12 cellular contexts compared by ENCODE assay signal in the genomic region with DNA sequence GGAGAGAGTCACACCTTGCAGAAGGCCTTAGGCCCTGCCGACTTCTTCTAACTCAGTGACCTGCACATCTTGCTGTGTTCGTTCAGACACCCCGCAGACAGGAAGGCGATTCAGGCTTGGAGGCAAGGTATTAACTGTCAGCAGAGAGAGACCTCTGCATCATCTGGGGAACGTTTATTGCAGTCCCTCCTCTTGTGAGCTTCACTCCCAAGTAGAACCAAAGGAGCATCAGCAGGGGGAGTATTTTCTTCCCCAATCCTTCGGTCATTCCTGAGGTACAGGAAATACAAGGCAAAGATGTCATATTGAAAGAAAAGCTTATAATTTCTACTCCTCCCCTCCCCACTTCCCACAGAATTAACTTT.
DNase-seq lines count a peak whose midpoint lies in the region; ATAC-seq, FAIRE-seq and TF ChIP-seq lines count a peak whose summit lies in the region.
"Had no signal": no experiment of that assay in that cellular context is flagged by ENCODE, and none has a peak within 500 bp of the region (broad histone marks: within the 10 kb centered on the region; RNA-seq: fewer than 3 reads in every experiment).

No MANE protein-coding gene starts in this region.

- H3K4me1 ChIP-seq in GM23248 (ENCODE audit: insufficient read depth), result peaks cover 31% of the 10 kb centered on the region
- no peaks in the 10 kb centered on the region for H3K4me1 ChIP-seq in mammary epithelial cell (ENCODE audit: insufficient read depth, low read length)
- H3K4me1 ChIP-seq in keratinocyte (ENCODE audit: control insufficient read depth, extremely low read depth, insufficient read depth, low read length), result no peaks in the 10 kb centered on the region
- H3K4me1 ChIP-seq in subcutaneous abdominal adipose tissue (ENCODE audit: control insufficient read depth in 5 of 5, insufficient read depth in 5 of 5, low read length in 5 of 5), result peaks cover 9 to 29% (median 28%) of the 10 kb centered on the region in 5 donors

- dilution Hi-C loops in mammary epithelial cell (cut with HindIII; ENCODE audit: low sequenced_read_pairs), result no loop called here
- dilution Hi-C loops in keratinocyte (cut with MboI; ENCODE audit: extremely low pct_ligation_motif_present, low sequenced_read_pairs), result no loop called here

- no peaks in the 10 kb centered on the region for H4K20me1 ChIP-seq in GM23248 (ENCODE audit: insufficient read depth)
- no peaks in the 10 kb centered on the region for H4K20me1 ChIP-seq in mammary epithelial cell (ENCODE audit: insufficient read depth, low read length)
- H4K20me1 ChIP-seq in keratinocyte (ENCODE audit: control insufficient read depth, extremely low read depth, insufficient read depth, low read length), result no peaks in the 10 kb centered on the region

- H3K4me3 ChIP-seq in GM23248 (no peak overlapping the region), mammary epithelial cell (replicated peaks in 1 of 3; ENCODE audit: insufficient read depth in 1 of 3, low read depth in 2 of 3, low read length in 3 of 3) (no peak overlapping the region), keratinocyte (ENCODE audit: control insufficient read depth in 2 of 3, extremely low read depth in 1 of 3, insufficient read depth in 2 of 3, low read depth in 1 of 3, low read length in 3 of 3) (no peak overlapping the region), subcutaneous abdominal adipose tissue (ENCODE audit: low read depth in 1 of 5, low read length in 5 of 5) (peak overlapping the region in 1 of 5 donors; percentile 32)

- H3K79me2 ChIP-seq in GM23248 (ENCODE audit: insufficient read depth), result no peaks in the 10 kb centered on the region
- H3K79me2 ChIP-seq in mammary epithelial cell (ENCODE audit: insufficient read depth, low read length), result no peaks in the 10 kb centered on the region
- no peaks in the 10 kb centered on the region for H3K79me2 ChIP-seq in keratinocyte (ENCODE audit: control insufficient read depth, insufficient read depth, low read length)

- BruUV-seq in mammary epithelial cell (replicated peaks; lab: Mats Ljungman, UMichigan), result no TSS peak

- H3K9me1 ChIP-seq in keratinocyte (ENCODE audit: control insufficient read depth, extremely low read depth, insufficient read depth, low read length), result no peaks in the 10 kb centered on the region

- DNase-seq in GM23248 (peak; percentile 63), mammary epithelial cell (no peak), keratinocyte (ENCODE audit: low read depth, low spot score) (no peak), NCI-H187 treated with DMSO at 0.1 percent for 48 hours (lab: John Stamatoyannopoulos, UW) (no peak), HUDEP-2 (lab: John Stamatoyannopoulos, UW; ENCODE audit: unreplicated experiment in 76 of 76) (no peak), urothelium cell line (ENCODE audit: low spot score) (no peak)
- DNase-seq: activated CD4-positive, CD25-positive, alpha-beta regulatory T cell; immature natural killer cell; RPMI8226 had no signal

- H3K27ac ChIP-seq in GM23248 (peak overlapping the region; percentile 61), mammary epithelial cell (ENCODE audit: insufficient read depth, low read depth, low read length) (no peak overlapping the region), keratinocyte (ENCODE audit: control insufficient read depth, insufficient read depth, low read length) (no peak overlapping the region), subcutaneous abdominal adipose tissue (ENCODE audit: low read depth, low read length) (peak overlapping the region; percentile 8)

- H3K9ac ChIP-seq in GM23248 (peak overlapping the region; percentile 37), mammary epithelial cell (ENCODE audit: insufficient read depth, low read length) (no peak overlapping the region), keratinocyte (ENCODE audit: control insufficient read depth, extremely low read depth, insufficient read depth, low read length) (no peak overlapping the region), subcutaneous abdominal adipose tissue (ENCODE audit: low read length in 5 of 5) (peak overlapping the region in 1 of 5 donors; percentile 39)

- 11 to 13% methylated on average over 6 of the region's 6 CpGs for WGBS in GM23248 (ENCODE audit: low coverage in 1 of 2, low lambda C conversion rate in 2 of 2, missing lambda C conversion rate in 2 of 2), 2 experiments
- 56% methylated on average over 6 of the region's 6 CpGs for WGBS in mammary epithelial cell (ENCODE audit: low coverage, missing lambda C conversion rate)

- CTCF ChIA-PET in mammary epithelial cell (lab: Charles Lee; ENCODE audit: low non-redundant PET), result interaction anchor here (0.6 kb wide), 1 partner anchor 54 kb away, joined by 3 read pairs; no protein-coding TSS in a partner anchor

- H3F3A ChIP-seq in GM23248 (ENCODE audit: insufficient read depth), result no peaks in the 10 kb centered on the region; the same call in none of the 2 replicates

- H2AFZ ChIP-seq in GM23248 (peak overlapping the region; percentile 68), mammary epithelial cell (ENCODE audit: low read depth, low read length) (peak overlapping the region; percentile 53), keratinocyte (ENCODE audit: control insufficient read depth, low read length) (no peak overlapping the region)

- H3K27me3 ChIP-seq in GM23248 (replicated peaks; ENCODE audit: insufficient read depth) (no peaks in the 10 kb centered on the region), mammary epithelial cell (ENCODE audit: insufficient read depth, low read length) (no peaks in the 10 kb centered on the region), keratinocyte (ENCODE audit: control insufficient read depth, extremely low read depth, insufficient read depth, low read length) (no peaks in the 10 kb centered on the region), subcutaneous abdominal adipose tissue (ENCODE audit: control insufficient read depth in 5 of 5, insufficient read depth in 4 of 5, low read length in 5 of 5) (no peaks in the 10 kb centered on the region)

- no peak for ATAC-seq in GM21390 (IDR thresholded peaks at IDR 0.05; ENCODE audit: unreplicated experiment)

- H3K4me2 ChIP-seq in GM23248 (ENCODE audit: unreplicated experiment), result no peak overlapping the region
- no peak overlapping the region for H3K4me2 ChIP-seq in mammary epithelial cell (ENCODE audit: insufficient read depth, low read depth, low read length)
- no peak overlapping the region for H3K4me2 ChIP-seq in keratinocyte (ENCODE audit: control insufficient read depth, extremely low read depth, insufficient read depth, low read depth, low read length)

- TF ChIP-seq CTCF in mammary epithelial cell (conservative IDR thresholded peaks at IDR 0.05 in 1 of 2, IDR thresholded peaks at IDR 0.05 in 1 of 2; ENCODE audit: extremely low read depth in 1 of 2, insufficient read depth in 1 of 2, low read depth in 1 of 2, low read length in 2 of 2), result peak in 1 of 2 donors; percentile 19
- TF ChIP-seq CTCF in keratinocyte (optimal IDR thresholded peaks at IDR 0.05 in 1 of 3, IDR thresholded peaks at IDR 0.05 in 1 of 3, conservative IDR thresholded peaks at IDR 0.05 in 1 of 3; ENCODE audit: extremely low read depth in 1 of 3, insufficient read depth in 2 of 3, low read length in 3 of 3), result peak in 1 of 3 experiments; percentile 36

- no peaks in the 10 kb centered on the region for H3K9me2 ChIP-seq in GM23248 (ENCODE audit: insufficient read depth)

- intact Hi-C loops in mammary epithelial cell (cut with micrococcal nuclease), result loop anchor here (5.0 kb wide), 1 partner anchor 207 kb away; no protein-coding TSS in a partner anchor

- no peaks in the 10 kb centered on the region for H3K9me3 ChIP-seq in GM23248 (ENCODE audit: low read depth)
- H3K9me3 ChIP-seq in mammary epithelial cell (replicated peaks; ENCODE audit: insufficient read depth, low read length), result no peaks in the 10 kb centered on the region
- no peaks in the 10 kb centered on the region for H3K9me3 ChIP-seq in keratinocyte (ENCODE audit: control insufficient read depth, low read depth, low read length)
- peaks cover 0 to 2% (median 0%) of the 10 kb centered on the region in 5 donors for H3K9me3 ChIP-seq in subcutaneous abdominal adipose tissue (ENCODE audit: control insufficient read depth in 5 of 5, low read length in 5 of 5)

- no peaks in the 10 kb centered on the region for H3K36me3 ChIP-seq in GM23248 (ENCODE audit: low read depth)
- H3K36me3 ChIP-seq in mammary epithelial cell (ENCODE audit: insufficient read depth, low read length), result no peaks in the 10 kb centered on the region
- no peaks in the 10 kb centered on the region for H3K36me3 ChIP-seq in keratinocyte (ENCODE audit: control insufficient read depth in 2 of 2, extremely low read depth in 1 of 2, insufficient read depth in 2 of 2, low read length in 2 of 2)
- H3K36me3 ChIP-seq in subcutaneous abdominal adipose tissue (ENCODE audit: control insufficient read depth in 5 of 5, insufficient read depth in 5 of 5, low read length in 5 of 5), result no peaks in the 10 kb centered on the region

- in situ Hi-C loops in GM23248 (cut with MboI), result loop anchor here (10.0 kb wide), 1 partner anchor 200 kb away; no protein-coding TSS in a partner anchor
- in situ Hi-C loops in mammary epithelial cell (cut with MboI; ENCODE audit: low sequenced_read_pairs in 2 of 2), result no loop called here

- FAIRE-seq in keratinocyte (lab: Jason Lieb, UNC), result peak; percentile 61
- no peak for FAIRE-seq in urothelium cell line (lab: Jason Lieb, UNC)
- FAIRE-seq: D721Med had no signal

Comparison
In these comparisons a context has a peak if more than half of its experiments do, and no peak if none do; other contexts are left out.
1. H3K27ac ChIP-seq: peak in GM23248 (single experiment) and subcutaneous abdominal adipose tissue (single experiment); none in mammary epithelial cell (single experiment) and keratinocyte (single experiment).